Comparison of ENCODE assay signal across 8 cellular contexts in the genomic region with DNA sequence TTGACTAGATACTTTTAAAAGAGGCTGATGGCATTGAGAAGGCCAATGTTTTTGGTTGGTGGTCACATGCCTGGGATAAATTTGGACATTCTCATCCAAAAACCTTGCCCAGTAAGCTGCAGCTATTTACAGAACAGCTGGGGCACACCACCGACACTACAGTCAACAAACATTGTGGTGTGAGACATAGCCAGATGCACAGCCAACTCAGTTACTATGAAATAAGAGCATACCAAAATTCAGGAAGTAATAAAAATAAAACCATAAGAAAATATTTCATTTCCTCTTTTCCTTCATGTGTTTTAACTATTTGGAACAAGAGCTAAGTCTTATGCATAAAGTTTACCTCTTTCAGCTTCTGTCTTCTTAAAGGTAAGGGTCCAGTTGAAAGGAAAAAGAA. TPM values are rescaled to one million over a fixed set of nuclear protein-coding genes. Genes with fewer than 3 reads are reported as not detected.
DNase-seq lines count a peak whose midpoint lies in the region; ATAC-seq and TF ChIP-seq lines count a peak whose summit lies in the region.

No MANE protein-coding gene starts in this region.

- H3K9ac ChIP-seq in colonic mucosa (ENCODE audit: low read depth in 2 of 2, low read length in 2 of 2) (no peak overlapping the region), neuronal stem cell (ENCODE audit: low read depth, low read length, poor library complexity) (no peak overlapping the region)

- DNase-seq in EH (ENCODE audit: low read depth) (peak; percentile 80), colonic mucosa (no peak), cerebellar nuclear complex (lab: John Stamatoyannopoulos, UW) (no peak), neuronal stem cell (ENCODE audit: low spot score) (no peak), Calu3 (no peak)
- no peak for DNase-seq in activated naive CD4-positive, alpha-beta T cell treated with anti-CD3 and anti-CD28 coated beads for 36 hours

- no peak overlapping the region for H3K4ac ChIP-seq in neuronal stem cell (ENCODE audit: low read length)

- no peaks in the 10 kb centered on the region for H3K4me1 Mint-ChIP-seq in Calu3 (ENCODE audit: low read depth, unreplicated experiment)
- H3K4me1 Mint-ChIP-seq in activated naive CD4-positive, alpha-beta T cell treated with anti-CD3 and anti-CD28 coated beads for 36 hours (ENCODE audit: low read depth): peaks cover 34% of the 10 kb centered on the region

- no peaks in the 10 kb centered on the region for H3K36me3 Mint-ChIP-seq in Calu3 (ENCODE audit: insufficient read depth, unreplicated experiment)
- peaks cover 20% of the 10 kb centered on the region for H3K36me3 Mint-ChIP-seq in activated naive CD4-positive, alpha-beta T cell treated with anti-CD3 and anti-CD28 coated beads for 36 hours (ENCODE audit: low read depth)

- no peak overlapping the region for H2AFZ ChIP-seq in neuronal stem cell (ENCODE audit: low read length)

- no peak overlapping the region for H3K4me3 ChIP-seq in colonic mucosa
- H3K4me3 ChIP-seq in neuronal stem cell (ENCODE audit: low read length in 2 of 2): peak overlapping the region in 1 of 2 donors; percentile 37

- H2BK12ac ChIP-seq in neuronal stem cell (ENCODE audit: low read length): no peak overlapping the region

- no peak overlapping the region for H3K23ac ChIP-seq in neuronal stem cell (ENCODE audit: low read depth, low read length, poor library complexity)

- H3K9me3 Mint-ChIP-seq in Calu3 (ENCODE audit: low read depth, unreplicated experiment): no peaks in the 10 kb centered on the region
- no peaks in the 10 kb centered on the region for H3K9me3 Mint-ChIP-seq in activated naive CD4-positive, alpha-beta T cell treated with anti-CD3 and anti-CD28 coated beads for 36 hours

- no peak for TF ChIP-seq CTCF in colonic mucosa (IDR thresholded peaks at IDR 0.05)
- TF ChIP-seq CTCF in Calu3 (IDR thresholded peaks at IDR 0.05; ENCODE audit: unreplicated experiment): no peak

- no peak overlapping the region for H4K91ac ChIP-seq in neuronal stem cell (ENCODE audit: low read depth, low read length, poor library complexity)

- no peak overlapping the region for H3K4me2 ChIP-seq in neuronal stem cell (ENCODE audit: insufficient read depth, low read length, poor library complexity, severe bottlenecking)

- no peak overlapping the region for H3K27ac Mint-ChIP-seq in Calu3 (ENCODE audit: unreplicated experiment)
- no peak overlapping the region for H3K27ac Mint-ChIP-seq in activated naive CD4-positive, alpha-beta T cell treated with anti-CD3 and anti-CD28 coated beads for 36 hours

- no peak overlapping the region for H3K18ac ChIP-seq in neuronal stem cell (ENCODE audit: low read length)

- intact Hi-C loops in colonic mucosa (cut with DNase I) (no loop called here), Calu3 (cut with micrococcal nuclease; ENCODE audit: unreplicated experiment) (no loop called here)
- intact Hi-C loops in activated naive CD4-positive, alpha-beta T cell treated with anti-CD3 and anti-CD28 coated beads for 36 hours (cut with micrococcal nuclease): no loop called here

- no peaks in the 10 kb centered on the region for H3K27me3 Mint-ChIP-seq in Calu3 (ENCODE audit: unreplicated experiment)
- no peaks in the 10 kb centered on the region for H3K27me3 Mint-ChIP-seq in activated naive CD4-positive, alpha-beta T cell treated with anti-CD3 and anti-CD28 coated beads for 36 hours (ENCODE audit: low read depth)

- H3K14ac ChIP-seq in neuronal stem cell (ENCODE audit: low read length): no peak overlapping the region

- H2BK5ac ChIP-seq in neuronal stem cell (ENCODE audit: low read length): no peak overlapping the region

- WGBS in neuronal stem cell (ENCODE audit: extremely low coverage in 2 of 2, insufficient read length in 2 of 2, insufficient replicate concordance in 1 of 2), 2 donors: no CpG with 5 or more reads among the region's 1 CpG

- H3K79me1 ChIP-seq in neuronal stem cell (ENCODE audit: low read depth, low read length): no peaks in the 10 kb centered on the region

- ATAC-seq in GM21367 (IDR thresholded peaks at IDR 0.05; ENCODE audit: unreplicated experiment) (peak; percentile 69), HG03520 (IDR thresholded peaks at IDR 0.05; ENCODE audit: unreplicated experiment) (peak; percentile 51)

- no peaks in the 10 kb centered on the region for H3K36me3 ChIP-seq in colonic mucosa
- H3K36me3 ChIP-seq in neuronal stem cell (replicated peaks in 1 of 2; ENCODE audit: control insufficient read depth in 2 of 2, insufficient read depth in 2 of 2, low read length in 2 of 2): peaks cover 1 to 7% of the 10 kb centered on the region in 2 donors

- no peak overlapping the region for H2BK120ac ChIP-seq in neuronal stem cell (ENCODE audit: low read depth, low read length)

- BruUV-seq in Calu3 (replicated peaks; lab: Mats Ljungman, UMichigan): no TSS peak

- no peak overlapping the region for H2AK5ac ChIP-seq in neuronal stem cell (ENCODE audit: low read depth, low read length)

- H3K27me3 ChIP-seq in colonic mucosa (no peaks in the 10 kb centered on the region), neuronal stem cell (ENCODE audit: control insufficient read depth in 3 of 3, insufficient read depth in 3 of 3, low read depth in 1 of 3, low read length in 3 of 3) (no peaks in the 10 kb centered on the region)

- H3K27ac ChIP-seq in colonic mucosa (peak overlapping the region; percentile 34), neuronal stem cell (replicated peaks; ENCODE audit: low read length) (no peak overlapping the region)

- H2BK15ac ChIP-seq in neuronal stem cell (ENCODE audit: low read length): no peak overlapping the region

- no peak overlapping the region for H3K4me3 Mint-ChIP-seq in Calu3 (ENCODE audit: low read depth, unreplicated experiment)
- H3K4me3 Mint-ChIP-seq in activated naive CD4-positive, alpha-beta T cell treated with anti-CD3 and anti-CD28 coated beads for 36 hours: no peak overlapping the region

- CTCF ChIA-PET in Calu3 (lab: Charles Lee): no interaction called here
- CTCF ChIA-PET in activated naive CD4-positive, alpha-beta T cell treated with anti-CD3 and anti-CD28 coated beads for 36 hours (lab: Charles Lee): no interaction called here

- H3K4me1 ChIP-seq in colonic mucosa (peaks cover 4% of the 10 kb centered on the region), neuronal stem cell (ENCODE audit: control insufficient read depth in 2 of 2, insufficient read depth in 1 of 2, low read depth in 1 of 2, low read length in 2 of 2) (peaks cover 0 to 17% of the 10 kb centered on the region in 2 donors)

- no peaks in the 10 kb centered on the region for H3K9me3 ChIP-seq in colonic mucosa
- H3K9me3 ChIP-seq in neuronal stem cell (replicated peaks in 1 of 2; ENCODE audit: control insufficient read depth in 2 of 2, insufficient read depth in 1 of 2, low read depth in 1 of 2, low read length in 2 of 2): peaks cover 0 to 5% of the 10 kb centered on the region in 2 donors

- H4K8ac ChIP-seq in neuronal stem cell (ENCODE audit: low read depth, low read length): no peak overlapping the region

RNA-seq across cellular contexts. Expression of gene PPM1K, which starts 8.8 kb away (rescaled TPM):
- total RNA-seq in colonic mucosa (1 to 10 TPM; 7.8 to 8.3 TPM), Calu3 (2022) (15.3 and 29.3 TPM in 2 replicates)
- 6.3 TPM for polyA plus RNA-seq in neuronal stem cell (2013, experiment 1 of 2)
- polyA plus RNA-seq in neuronal stem cell (2013, experiment 2 of 2): 6.2 TPM
- 10 to 100 TPM; 54.1 to 55.2 TPM for total RNA-seq in activated naive CD4-positive, alpha-beta T cell treated with anti-CD3 and anti-CD28 coated beads for 36 hours
